4 cellular contexts compared by ENCODE assay signal in the genomic region with DNA sequence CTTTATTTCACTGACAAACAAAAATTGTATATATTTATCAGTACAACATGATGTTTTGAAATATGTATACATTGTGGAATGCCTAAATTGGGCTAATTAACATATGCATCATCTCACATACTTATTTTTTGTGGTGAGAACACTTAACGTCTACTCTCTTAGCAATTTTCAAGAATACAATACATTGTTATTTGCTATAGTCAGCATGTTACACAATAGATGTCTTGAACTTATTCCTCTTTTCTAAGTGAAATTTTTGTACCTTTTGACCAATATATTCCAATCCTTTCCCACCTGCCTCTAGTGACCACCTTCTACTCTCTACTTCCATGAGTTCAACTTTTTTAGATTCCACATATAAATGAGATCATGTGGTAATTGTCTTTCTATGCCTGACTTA.
TF ChIP-seq lines count a peak whose summit lies in the region.

No MANE protein-coding gene starts in this region.

TF ChIP-seq in HepG2, 621 proteins besides CTCF, POLR2A, EP300 and RAD21:
- TF ChIP-seq BORCS8-MEF2B (CRISPR knock-in tag; IDR thresholded peaks at IDR 0.05) (no peak), MAFK (conservative IDR thresholded peaks at IDR 0.05 in 1 of 2, IDR thresholded peaks at IDR 0.05 in 1 of 2; ENCODE audit: low read length in 2 of 2) (peak; percentile 51 to 80), TGIF2 (CRISPR knock-in tag; IDR thresholded peaks at IDR 0.05) (no peak), ZNF160 (CRISPR knock-in tag; IDR thresholded peaks at IDR 0.05) (no peak), PAWR (CRISPR knock-in tag; IDR thresholded peaks at IDR 0.05; ENCODE audit: borderline replicate concordance) (no peak), AHR (CRISPR knock-in tag; IDR thresholded peaks at IDR 0.05) (no peak), MAFF (IDR thresholded peaks at IDR 0.05; ENCODE audit: low read depth, low read length) (peak; percentile 59)
- TF ChIP-seq, protein P1, sequence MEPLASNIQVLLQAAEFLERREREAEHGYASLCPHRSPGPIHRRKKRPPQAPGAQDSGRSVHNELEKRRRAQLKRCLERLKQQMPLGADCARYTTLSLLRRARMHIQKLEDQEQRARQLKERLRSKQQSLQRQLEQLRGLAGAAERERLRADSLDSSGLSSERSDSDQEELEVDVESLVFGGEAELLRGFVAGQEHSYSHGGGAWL (CRISPR knock-in tag; IDR thresholded peaks at IDR 0.05), result no peak

TF ChIP-seq in A549, 52 proteins besides CTCF, POLR2A, EP300 and RAD21:
- TF ChIP-seq NFE2L2 (conservative IDR thresholded peaks at IDR 0.05; ENCODE audit: low read length), result no peak
- peak; percentile 69 for TF ChIP-seq MAFK (IDR thresholded peaks at IDR 0.05; ENCODE audit: partially characterized antibody)
TF ChIP-seq in A549: peak in this region for 1.

TF ChIP-seq in IMR-90, 13 proteins besides CTCF, POLR2A, EP300 and RAD21:
- TF ChIP-seq MAZ (IDR thresholded peaks at IDR 0.05; ENCODE audit: borderline replicate concordance, low read depth, low read length) (no peak), MAFK (IDR thresholded peaks at IDR 0.05; ENCODE audit: low read depth, low read length) (peak; percentile 67)

TF ChIP-seq in K562, 482 proteins besides CTCF, POLR2A, EP300 and RAD21:
- peak; percentile 78 for TF ChIP-seq ZNF316 (IDR thresholded peaks at IDR 0.05)
- TF ChIP-seq C11orf30 (IDR thresholded peaks at IDR 0.05; ENCODE audit: low read depth), result peak; percentile 50
- TF ChIP-seq NUFIP1 (IDR thresholded peaks at IDR 0.05; ENCODE audit: partially characterized antibody), result no peak
